Comparison of ENCODE assay signal across 8 cellular contexts in the genomic region with DNA sequence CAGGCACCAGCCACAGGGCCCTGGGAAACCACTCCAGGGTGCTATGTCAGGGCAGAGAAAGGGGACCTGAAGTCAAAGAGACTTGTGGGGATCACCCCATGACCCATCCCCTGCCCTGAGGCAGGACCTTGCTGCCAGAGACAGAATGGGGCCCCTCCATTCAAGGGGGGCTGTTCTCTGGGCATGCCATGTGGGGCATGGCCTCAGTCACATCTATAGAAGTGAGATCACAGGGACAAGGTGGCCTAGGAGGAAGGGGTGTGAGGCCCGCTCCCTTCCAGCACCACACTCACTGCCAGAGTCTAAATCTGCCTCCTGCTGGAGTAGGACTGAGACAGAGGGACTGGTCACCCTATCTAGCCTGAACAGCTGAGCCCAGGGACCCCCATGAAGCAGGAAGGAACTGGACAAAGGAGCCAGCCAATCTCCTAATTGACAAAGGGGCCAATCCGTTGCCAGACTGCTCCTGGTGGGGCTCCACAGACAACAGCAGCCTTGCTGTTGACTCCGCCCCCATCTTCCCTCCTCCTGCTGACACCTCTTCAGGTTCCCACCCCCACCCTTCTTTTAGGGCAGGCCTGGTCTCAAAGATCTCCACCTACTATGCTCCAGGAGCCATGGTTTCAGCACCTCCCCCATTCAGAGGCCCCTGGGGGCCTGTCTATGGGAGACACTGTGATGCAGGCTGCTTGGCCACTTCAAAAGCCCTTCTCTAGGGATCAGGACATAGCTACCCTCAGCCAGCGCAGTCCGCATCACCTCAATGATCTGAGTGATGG. TPM values are rescaled to one million over a fixed set of nuclear protein-coding genes. Genes with fewer than 3 reads are reported as not detected.
DNase-seq lines count a peak whose midpoint lies in the region; ATAC-seq lines count a peak whose summit lies in the region.

No MANE protein-coding gene starts in this region.

- no peak overlapping the region for H3K4me3 Mint-ChIP-seq in activated naive CD8-positive, alpha-beta T cell treated with anti-CD3 and anti-CD28 coated beads, Interleukin-2, amount 10 ng/mL, durations not matched to agents 7 days and 5 days
- H3K4me3 Mint-ChIP-seq in stimulated activated naive B cell treated with anti-CD40 and anti-IgM and Interleukin-4, amounts not matched to agents 10 μg/mL and 1 μg/mL and 100 μg/mL, for 72 hours: no peak overlapping the region

- peak; percentile 26 for DNase-seq in HT-29 (ENCODE audit: low spot score)
- peak; percentile 24 for DNase-seq in activated naive CD8-positive, alpha-beta T cell treated with anti-CD3 and anti-CD28 coated beads, Interleukin-2, amount 10 ng/mL, durations not matched to agents 7 days and 5 days
- DNase-seq in left ventricle myocardium superior: no peak
- no peak for DNase-seq in stimulated activated naive B cell treated with anti-CD40 and anti-IgM and Interleukin-4, amounts not matched to agents 10 μg/mL and 1 μg/mL and 100 μg/mL, for 72 hours
- no peak for DNase-seq in RKO (ENCODE audit: low spot score)

- H3K36me3 Mint-ChIP-seq in activated naive CD8-positive, alpha-beta T cell treated with anti-CD3 and anti-CD28 coated beads, Interleukin-2, amount 10 ng/mL, durations not matched to agents 7 days and 5 days: peaks cover 5% of the 10 kb centered on the region
- H3K36me3 Mint-ChIP-seq in stimulated activated naive B cell treated with anti-CD40 and anti-IgM and Interleukin-4, amounts not matched to agents 10 μg/mL and 1 μg/mL and 100 μg/mL, for 72 hours: peaks cover 9 to 20% of the 10 kb centered on the region in 2 donors

- POLR2A ChIA-PET in activated naive CD8-positive, alpha-beta T cell treated with anti-CD3 and anti-CD28 coated beads, Interleukin-2, amount 10 ng/mL, durations not matched to agents 7 days and 5 days (lab: Charles Lee): no interaction called here

- intact Hi-C loops in left ventricle myocardium superior (cut with micrococcal nuclease): no loop called here

- H3K27ac Mint-ChIP-seq in activated naive CD8-positive, alpha-beta T cell treated with anti-CD3 and anti-CD28 coated beads, Interleukin-2, amount 10 ng/mL, durations not matched to agents 7 days and 5 days: no peak overlapping the region
- peak overlapping the region; percentile 42 for H3K27ac Mint-ChIP-seq in stimulated activated naive B cell treated with anti-CD40 and anti-IgM and Interleukin-4, amounts not matched to agents 10 μg/mL and 1 μg/mL and 100 μg/mL, for 72 hours

- H3K4me1 Mint-ChIP-seq in activated naive CD8-positive, alpha-beta T cell treated with anti-CD3 and anti-CD28 coated beads, Interleukin-2, amount 10 ng/mL, durations not matched to agents 7 days and 5 days: peaks cover 6% of the 10 kb centered on the region
- peaks cover 34 to 57% of the 10 kb centered on the region in 2 donors for H3K4me1 Mint-ChIP-seq in stimulated activated naive B cell treated with anti-CD40 and anti-IgM and Interleukin-4, amounts not matched to agents 10 μg/mL and 1 μg/mL and 100 μg/mL, for 72 hours

- H3K27me3 Mint-ChIP-seq in activated naive CD8-positive, alpha-beta T cell treated with anti-CD3 and anti-CD28 coated beads, Interleukin-2, amount 10 ng/mL, durations not matched to agents 7 days and 5 days: peaks cover 2% of the 10 kb centered on the region
- H3K27me3 Mint-ChIP-seq in stimulated activated naive B cell treated with anti-CD40 and anti-IgM and Interleukin-4, amounts not matched to agents 10 μg/mL and 1 μg/mL and 100 μg/mL, for 72 hours: no peaks in the 10 kb centered on the region

- no peak for ATAC-seq in activated naive CD8-positive, alpha-beta T cell treated with anti-CD3 and anti-CD28 coated beads, Interleukin-2, amount 10 ng/mL, durations not matched to agents 7 days and 5 days (ENCODE audit: low read depth)
- ATAC-seq in left ventricle myocardium superior: peak; percentile 5
- peak; percentile 3 to 18 for ATAC-seq in stimulated activated naive B cell treated with anti-CD40 and anti-IgM and Interleukin-4, amounts not matched to agents 10 μg/mL and 1 μg/mL and 100 μg/mL, for 72 hours (replicated peaks)
- no peak for ATAC-seq in HG03280 (IDR thresholded peaks at IDR 0.05; ENCODE audit: unreplicated experiment)
- ATAC-seq in GM19395 (IDR thresholded peaks at IDR 0.05; ENCODE audit: unreplicated experiment): no peak
- ATAC-seq in GM18502 (IDR thresholded peaks at IDR 0.05; ENCODE audit: poor library complexity, unreplicated experiment): no peak

- peaks cover 2% of the 10 kb centered on the region for H3K9me3 Mint-ChIP-seq in activated naive CD8-positive, alpha-beta T cell treated with anti-CD3 and anti-CD28 coated beads, Interleukin-2, amount 10 ng/mL, durations not matched to agents 7 days and 5 days
- H3K9me3 Mint-ChIP-seq in stimulated activated naive B cell treated with anti-CD40 and anti-IgM and Interleukin-4, amounts not matched to agents 10 μg/mL and 1 μg/mL and 100 μg/mL, for 72 hours: peaks cover 0 to 3% of the 10 kb centered on the region in 2 donors

RNA-seq across cellular contexts. Expression of a gene that starts 26.0 kb away (rescaled TPM):
- 50.1 and 61.5 TPM in 2 replicates for total RNA-seq in HT-29 (2014; rRNA removed; shearing (Covaris generic))
- total RNA-seq in activated naive CD8-positive, alpha-beta T cell treated with anti-CD3 and anti-CD28 coated beads, Interleukin-2, amount 10 ng/mL, durations not matched to agents 7 days and 5 days: 100 to 1,000 TPM; 402 to 407 TPM
- 508 TPM for total RNA-seq in left ventricle myocardium superior

RNA-seq across cellular contexts. Expression of a gene that starts 50.2 kb away (rescaled TPM):
- total RNA-seq in HT-29 (2014; rRNA removed; shearing (Covaris generic)): 1,827 and 2,040 TPM in 2 replicates
- total RNA-seq in activated naive CD8-positive, alpha-beta T cell treated with anti-CD3 and anti-CD28 coated beads, Interleukin-2, amount 10 ng/mL, durations not matched to agents 7 days and 5 days: over 10,000 TPM; 13,719 to 14,448 TPM
- total RNA-seq in left ventricle myocardium superior: 7,191 TPM

Comparison
In these comparisons a context has a peak if more than half of its experiments do, and no peak if none do; other contexts are left out.
1. DNase-seq: peak in HT-29 (single experiment) and activated naive CD8-positive, alpha-beta T cell treated with anti-CD3 and anti-CD28 coated beads, Interleukin-2, amount 10 ng/mL, durations not matched to agents 7 days and 5 days (single experiment); none in left ventricle myocardium superior (single experiment), stimulated activated naive B cell treated with anti-CD40 and anti-IgM and Interleukin-4, amounts not matched to agents 10 μg/mL and 1 μg/mL and 100 μg/mL, for 72 hours (single experiment) and RKO (single experiment).
2. ATAC-seq: peak in left ventricle myocardium superior (single experiment) and stimulated activated naive B cell treated with anti-CD40 and anti-IgM and Interleukin-4, amounts not matched to agents 10 μg/mL and 1 μg/mL and 100 μg/mL, for 72 hours (2 of 2); none in activated naive CD8-positive, alpha-beta T cell treated with anti-CD3 and anti-CD28 coated beads, Interleukin-2, amount 10 ng/mL, durations not matched to agents 7 days and 5 days (single experiment), HG03280 (single experiment), GM19395 (single experiment) and GM18502 (single experiment).